ENCODE assay signal across 8 cellular contexts in genomic region chr10:46255696-46256355, GRCh38. TPM values are rescaled to one million over a fixed set of nuclear protein-coding genes. Genes with fewer than 3 reads are reported as not detected.
DNase-seq lines count a peak whose midpoint lies in the region; ATAC-seq and TF ChIP-seq lines count a peak whose summit lies in the region.

No MANE protein-coding gene starts in this region.

- H3K27ac Mint-ChIP-seq in T-cell: peak overlapping the region; percentile 65 to 83
- H3K27ac Mint-ChIP-seq in stimulated activated effector memory CD8-positive, alpha-beta T cell treated with anti-CD3 and anti-CD28 coated beads, Interleukin-12 subunit alpha, Interleukin-12 subunit beta, amount 100 ng/mL, for 72 hours: peak overlapping the region; percentile 69

- H3K4me1 ChIP-seq in mammary epithelial cell (ENCODE audit: insufficient read depth, low read length): peaks cover 4% of the 10 kb centered on the region

- no peaks in the 10 kb centered on the region for H3K36me3 ChIP-seq in mammary epithelial cell (ENCODE audit: insufficient read depth, low read length)

- H3K9ac ChIP-seq in mammary epithelial cell (ENCODE audit: insufficient read depth, low read length): no peak overlapping the region

- H3K4me1 Mint-ChIP-seq in T-cell: peaks cover 38 to 42% (median 42%) of the 10 kb centered on the region in 3 donors
- peaks cover 28% of the 10 kb centered on the region for H3K4me1 Mint-ChIP-seq in stimulated activated effector memory CD8-positive, alpha-beta T cell treated with anti-CD3 and anti-CD28 coated beads, Interleukin-12 subunit alpha, Interleukin-12 subunit beta, amount 100 ng/mL, for 72 hours

- H3K9me3 Mint-ChIP-seq in T-cell: no peaks in the 10 kb centered on the region
- H3K9me3 Mint-ChIP-seq in stimulated activated effector memory CD8-positive, alpha-beta T cell treated with anti-CD3 and anti-CD28 coated beads, Interleukin-12 subunit alpha, Interleukin-12 subunit beta, amount 100 ng/mL, for 72 hours: no peaks in the 10 kb centered on the region

- H3K4me3 ChIP-seq in mammary epithelial cell (replicated peaks in 1 of 3; ENCODE audit: insufficient read depth in 1 of 3, low read depth in 2 of 3, low read length in 3 of 3): no peak overlapping the region

- H3K27me3 ChIP-seq in mammary epithelial cell (ENCODE audit: insufficient read depth, low read length): no peaks in the 10 kb centered on the region

- intact Hi-C loops in mammary epithelial cell (cut with micrococcal nuclease) (loop anchor here (2.0 kb wide), 1 partner anchor 27 kb away; no protein-coding TSS in a partner anchor), left colon (cut with DNase I, micrococcal nuclease) (no loop called here)

- dilution Hi-C loops in mammary epithelial cell (cut with HindIII; ENCODE audit: low sequenced_read_pairs): no loop called here

- in situ Hi-C loops in mammary epithelial cell (cut with MboI; ENCODE audit: low sequenced_read_pairs in 2 of 2): no loop called here

- 3% methylated on average over 10 of the region's 11 CpGs for WGBS in mammary epithelial cell (ENCODE audit: low coverage, missing lambda C conversion rate)

- no peak overlapping the region for H3K4me3 Mint-ChIP-seq in T-cell
- H3K4me3 Mint-ChIP-seq in stimulated activated effector memory CD8-positive, alpha-beta T cell treated with anti-CD3 and anti-CD28 coated beads, Interleukin-12 subunit alpha, Interleukin-12 subunit beta, amount 100 ng/mL, for 72 hours: no peak overlapping the region

- peak overlapping the region; percentile 80 for H2AFZ ChIP-seq in mammary epithelial cell (ENCODE audit: low read depth, low read length)

- no peaks in the 10 kb centered on the region for H4K20me1 ChIP-seq in mammary epithelial cell (ENCODE audit: insufficient read depth, low read length)

- CTCF ChIA-PET in T-cell (lab: Charles Lee) (interaction anchor here (0.6 to 1.0 kb wide), 3 partner anchors 14 to 228 kb away, joined by 3 to 5 read pairs (median 5); no protein-coding TSS in a partner anchor), mammary epithelial cell (lab: Charles Lee; ENCODE audit: low non-redundant PET) (interaction anchor here (0.7 kb wide), 1 partner anchor 8 kb away, joined by 5 read pairs; no protein-coding TSS in a partner anchor)

- H3K27me3 Mint-ChIP-seq in T-cell: no peaks in the 10 kb centered on the region

- H3K9me3 ChIP-seq in mammary epithelial cell (replicated peaks; ENCODE audit: insufficient read depth, low read length): no peaks in the 10 kb centered on the region

- H3K36me3 Mint-ChIP-seq in T-cell: peaks cover 50% of the 10 kb centered on the region
- no peaks in the 10 kb centered on the region for H3K36me3 Mint-ChIP-seq in stimulated activated effector memory CD8-positive, alpha-beta T cell treated with anti-CD3 and anti-CD28 coated beads, Interleukin-12 subunit alpha, Interleukin-12 subunit beta, amount 100 ng/mL, for 72 hours

- no peak overlapping the region for H3K27ac ChIP-seq in mammary epithelial cell (ENCODE audit: insufficient read depth, low read depth, low read length)

- BruUV-seq in mammary epithelial cell (replicated peaks; lab: Mats Ljungman, UMichigan): no TSS peak

- ATAC-seq in T-cell (replicated peaks in 1 of 4) (peak in 3 of 4 experiments; percentile 49 to 68 (median 55)), left colon (peak; percentile 96), HG03280 (IDR thresholded peaks at IDR 0.05; ENCODE audit: unreplicated experiment) (no peak), GM18858 (IDR thresholded peaks at IDR 0.05; ENCODE audit: unreplicated experiment) (no peak)
- ATAC-seq in stimulated activated effector memory CD8-positive, alpha-beta T cell treated with anti-CD3 and anti-CD28 coated beads, Interleukin-12 subunit alpha, Interleukin-12 subunit beta, amount 100 ng/mL, for 72 hours: peak; percentile 71

- DNase-seq in EH (ENCODE audit: low read depth) (peak; percentile 66), HUDEP-2 (lab: John Stamatoyannopoulos, UW; ENCODE audit: unreplicated experiment in 76 of 76) (peak in 45 of 76 experiments; percentile 3 to 69 (median 34)), T-cell (peak in 19 of 34 experiments; percentile 23 to 54 (median 37)), mammary epithelial cell (peak; percentile 40), left colon (peak; percentile 42 to 84)
- DNase-seq in stimulated activated effector memory CD8-positive, alpha-beta T cell treated with anti-CD3 and anti-CD28 coated beads, Interleukin-12 subunit alpha, Interleukin-12 subunit beta, amount 100 ng/mL, for 72 hours (ENCODE audit: low spot score in 2 of 2): peak; percentile 21 to 63

- peak overlapping the region; percentile 18 for H3K4me2 ChIP-seq in mammary epithelial cell (ENCODE audit: insufficient read depth, low read depth, low read length)

- no peaks in the 10 kb centered on the region for H3K79me2 ChIP-seq in mammary epithelial cell (ENCODE audit: insufficient read depth, low read length)

- POLR2A ChIA-PET in T-cell (lab: Charles Lee): no interaction called here

- peak; percentile 60 to 73 for TF ChIP-seq CTCF in mammary epithelial cell (conservative IDR thresholded peaks at IDR 0.05 in 1 of 2, IDR thresholded peaks at IDR 0.05 in 1 of 2; ENCODE audit: extremely low read depth in 1 of 2, insufficient read depth in 1 of 2, low read depth in 1 of 2, low read length in 2 of 2)

RNA-seq across cellular contexts. Expression of gene ANTXRL, which starts 31.0 kb away (rescaled TPM):
- total RNA-seq in T-cell (1 to 10 TPM in 1 of 5 donors, under 1 TPM in 1, not detected in 3; 0.69 to 1.0 TPM), mammary epithelial cell (not detected), left colon (not detected)
- not detected for polyA plus RNA-seq in mammary epithelial cell
- polyA minus RNA-seq in mammary epithelial cell: not detected

Comparison
In these comparisons a context has a peak if more than half of its experiments do, and no peak if none do; other contexts are left out.
1. ATAC-seq: peak in T-cell (3 of 4), left colon (single experiment) and stimulated activated effector memory CD8-positive, alpha-beta T cell treated with anti-CD3 and anti-CD28 coated beads, Interleukin-12 subunit alpha, Interleukin-12 subunit beta, amount 100 ng/mL, for 72 hours (single experiment); none in HG03280 (single experiment) and GM18858 (single experiment).
2. Peak in every context shown above with its lines, with median percentiles within 50 percentile points of each other: DNase-seq.